8 cellular contexts compared by ENCODE assay signal in the genomic region with DNA sequence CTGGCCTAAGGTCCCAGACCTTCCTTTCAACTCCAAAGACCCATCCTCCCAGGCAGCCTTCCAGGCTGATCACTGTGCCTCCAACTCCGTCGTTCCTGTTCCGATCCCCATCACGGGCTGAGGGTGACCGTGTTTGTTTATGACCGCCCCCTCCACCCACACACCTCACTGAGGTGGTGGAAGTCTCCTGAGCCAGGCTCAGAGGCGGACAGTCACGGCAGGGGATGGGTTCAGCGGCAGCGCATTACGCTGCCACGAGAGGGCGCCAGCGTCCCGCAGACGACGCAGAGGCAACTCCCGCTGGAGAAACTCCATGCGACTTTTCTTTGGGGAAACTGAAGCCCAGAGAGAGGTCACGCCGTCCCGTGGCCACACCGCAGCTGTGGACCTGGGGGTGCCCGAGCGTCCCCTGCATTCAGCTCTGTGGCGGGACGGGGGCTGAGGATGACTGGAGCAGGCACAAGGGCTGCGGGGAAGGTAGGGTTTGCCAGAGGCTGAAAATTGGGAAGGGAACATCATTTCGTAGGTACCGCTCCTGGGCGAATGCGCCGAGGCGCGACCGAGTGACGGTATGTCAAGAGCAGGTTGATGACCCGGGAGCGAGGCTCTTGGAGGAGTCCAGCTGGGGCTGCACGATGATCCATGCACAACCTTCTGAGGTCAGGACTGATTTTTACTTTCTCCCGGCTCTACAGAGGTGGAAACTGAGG. TPM values are rescaled to one million over a fixed set of nuclear protein-coding genes. Genes with fewer than 3 reads are reported as not detected.
DNase-seq lines count a peak whose midpoint lies in the region; ATAC-seq and TF ChIP-seq lines count a peak whose summit lies in the region.

No MANE protein-coding gene starts in this region.

- H3K27ac Mint-ChIP-seq in CD8-positive, alpha-beta T cell: peak overlapping the region; percentile 89

- H3K9me3 ChIP-seq in CD8-positive, alpha-beta T cell (ENCODE audit: low read length): no peaks in the 10 kb centered on the region
- H3K9me3 ChIP-seq in prostate gland: no peaks in the 10 kb centered on the region

- peaks cover 40% of the 10 kb centered on the region for H3K4me1 Mint-ChIP-seq in CD8-positive, alpha-beta T cell (ENCODE audit: low read depth)

- DNase-seq in CD8-positive, alpha-beta T cell: peak; percentile 66 to 90 (median 77)
- peak; percentile 71 for DNase-seq in LoVo (ENCODE audit: low spot score)
- DNase-seq in T-helper 1 cell: peak; percentile 54 to 79 (median 74)
- peak in 55 of 56 donors; percentile 16 to 91 (median 71) for DNase-seq in amygdala (lab: John Stamatoyannopoulos, UW)
- peak; percentile 90 for DNase-seq in left ventricle myocardium superior
- peak; percentile 79 for DNase-seq in prostate gland (ENCODE audit: low spot score)

- peak overlapping the region; percentile 61 for H3K4me3 ChIP-seq in CD8-positive, alpha-beta T cell (ENCODE audit: low read depth, low read length)
- H3K4me3 ChIP-seq in prostate gland (peak overlapping the region; percentile 28 to 37), urinary bladder (ENCODE audit: low read depth, low read length) (peak overlapping the region; percentile 31)

- 2% methylated on average over 32 of the region's 41 CpGs for WGBS in prostate gland
- 1% methylated on average over 41 of the region's 41 CpGs for WGBS in urinary bladder

- peaks cover 45% of the 10 kb centered on the region for H3K4me1 ChIP-seq in CD8-positive, alpha-beta T cell (ENCODE audit: insufficient read depth, low read length)
- H3K4me1 ChIP-seq in prostate gland (replicated peaks) (peaks cover 2% of the 10 kb centered on the region), urinary bladder (ENCODE audit: insufficient read depth) (no peaks in the 10 kb centered on the region)

- peak overlapping the region; percentile 88 for H3K4me3 Mint-ChIP-seq in CD8-positive, alpha-beta T cell

- POLR2A ChIA-PET in CD8-positive, alpha-beta T cell (lab: Charles Lee): interaction anchor here (0.9 to 4.7 kb wide), 12 partner anchors 11 to 158 kb away, joined by 3 to 40 read pairs (median 8); partner anchors contain the start of genes CCDC124, IL12RB1 and PIK3R2

- H3K27ac ChIP-seq in CD8-positive, alpha-beta T cell (ENCODE audit: low read depth, low read length): peak overlapping the region; percentile 72
- H3K27ac ChIP-seq in prostate gland: peak overlapping the region; percentile 73 to 87
- H3K27ac ChIP-seq in urinary bladder (ENCODE audit: low read depth): peak overlapping the region; percentile 48

- CTCF ChIA-PET in CD8-positive, alpha-beta T cell (lab: Charles Lee): interaction anchor here (0.6 to 11.4 kb wide), 26 partner anchors 9 to 295 kb away, joined by 3 to 256 read pairs (median 4); partner anchors contain the start of gene IL12RB1

- TF ChIP-seq POLR2A in prostate gland (IDR thresholded peaks at IDR 0.05): peak; percentile 64

- no peaks in the 10 kb centered on the region for H3K27me3 Mint-ChIP-seq in CD8-positive, alpha-beta T cell (ENCODE audit: low read depth)

- no peaks in the 10 kb centered on the region for H3K27me3 ChIP-seq in CD8-positive, alpha-beta T cell (ENCODE audit: insufficient read depth, low read length)
- no peaks in the 10 kb centered on the region for H3K27me3 ChIP-seq in prostate gland (replicated peaks; ENCODE audit: insufficient read depth)

- peaks cover 29% of the 10 kb centered on the region for H3K36me3 ChIP-seq in CD8-positive, alpha-beta T cell (ENCODE audit: insufficient read depth, low read length)
- H3K36me3 ChIP-seq in prostate gland: peaks cover 9 to 15% of the 10 kb centered on the region in 2 donors
- peaks cover 3% of the 10 kb centered on the region for H3K36me3 ChIP-seq in urinary bladder (ENCODE audit: insufficient read depth)

- H3K9me3 Mint-ChIP-seq in CD8-positive, alpha-beta T cell: no peaks in the 10 kb centered on the region

- ATAC-seq in CD8-positive, alpha-beta T cell: peak; percentile 57
- peak; percentile 53 for ATAC-seq in GM21390 (IDR thresholded peaks at IDR 0.05; ENCODE audit: unreplicated experiment)
- peak; percentile 88 for ATAC-seq in left ventricle myocardium superior

- intact Hi-C loops in CD8-positive, alpha-beta T cell (cut with DNase I, micrococcal nuclease): loop anchor here (1.0 to 10.0 kb wide), 8 partner anchors 38 to 288 kb away; partner anchors contain the start of gene RAB3A (in 1 of the 2)
- intact Hi-C loops in left ventricle myocardium superior (cut with micrococcal nuclease) (loop anchor here (2.0 kb wide), 1 partner anchor 50 kb away; no protein-coding TSS in a partner anchor), prostate gland (cut with DNase I) (loop anchor here (1.0 to 10.0 kb wide), 2 partner anchors 51 to 148 kb away; partner anchors contain the start of gene PIK3R2)

- H3K36me3 Mint-ChIP-seq in CD8-positive, alpha-beta T cell: peaks cover 44% of the 10 kb centered on the region

- peak; percentile 97 for TF ChIP-seq CTCF in CD8-positive, alpha-beta T cell (IDR thresholded peaks at IDR 0.05)
- peak; percentile 95 to 99 (median 99) for TF ChIP-seq CTCF in prostate gland (IDR thresholded peaks at IDR 0.05)

RNA-seq across cellular contexts. Expression of gene ARRDC2, which starts 0.9 kb away (rescaled TPM):
- total RNA-seq in CD8-positive, alpha-beta T cell: 100 to 1,000 TPM; 288 to 303 TPM
- total RNA-seq in left ventricle myocardium superior (17.9 TPM), prostate gland (10 to 100 TPM; 57.1 to 75.9 TPM), urinary bladder (7.5 TPM)
- 38.0 TPM for polyA plus RNA-seq in urinary bladder

RNA-seq across cellular contexts. Expression of gene KCNN1, which starts 40.1 kb away (rescaled TPM):
- total RNA-seq in CD8-positive, alpha-beta T cell: not detected
- total RNA-seq in left ventricle myocardium superior (not detected), prostate gland (1 to 10 TPM in 1 of 2 donors, under 1 TPM in 1; 0.36 to 5.6 TPM), urinary bladder (0.79 TPM)
- 0.24 TPM for polyA plus RNA-seq in urinary bladder

Comparison
In these comparisons a context has a peak if more than half of its experiments do, and no peak if none do; other contexts are left out.
1. Peak in every context shown above with its lines: DNase-seq, ATAC-seq, H3K4me3 ChIP-seq and H3K27ac ChIP-seq.